10 cellular contexts compared by ENCODE assay signal in the genomic region with DNA sequence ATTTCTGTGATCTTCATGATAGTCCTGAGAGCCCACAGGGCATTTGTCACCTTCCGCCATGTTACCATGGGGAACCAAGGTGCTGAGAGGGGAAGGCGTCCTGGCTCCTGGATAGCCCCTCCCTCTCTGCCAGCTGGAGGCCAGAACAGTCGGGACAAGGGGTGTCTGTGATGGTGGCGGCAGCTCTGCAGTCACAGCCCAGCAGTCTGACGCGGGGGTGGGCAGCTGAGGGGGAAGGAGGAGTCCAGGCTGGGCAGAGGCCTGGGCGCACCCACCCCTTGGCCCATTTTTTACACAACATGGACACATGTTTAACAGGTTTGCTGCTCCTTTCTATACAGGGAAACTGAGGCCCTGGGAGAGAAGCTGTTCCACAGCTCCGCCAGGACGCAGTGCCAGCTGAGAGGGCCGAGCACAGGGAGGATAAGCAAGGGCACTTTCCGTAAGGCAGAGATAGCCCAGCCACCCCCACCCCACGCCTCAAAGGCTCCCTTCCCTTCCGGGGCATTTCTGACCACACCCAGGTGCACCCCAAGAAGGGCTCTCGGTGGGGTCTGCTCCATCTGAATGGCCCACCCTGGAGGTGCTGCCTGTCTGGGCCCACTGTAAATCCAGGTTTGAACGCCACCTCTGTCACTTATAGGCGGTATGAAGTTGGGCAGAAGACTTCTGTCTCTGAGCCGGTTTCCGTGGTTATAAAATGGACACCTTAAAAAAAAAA. TPM values are rescaled to one million over a fixed set of nuclear protein-coding genes. Genes with fewer than 3 reads are reported as not detected.
DNase-seq lines count a peak whose midpoint lies in the region; ATAC-seq, FAIRE-seq and TF ChIP-seq lines count a peak whose summit lies in the region.
"Had no signal": no experiment of that assay in that cellular context is flagged by ENCODE, and none has a peak within 500 bp of the region (broad histone marks: within the 10 kb centered on the region; RNA-seq: fewer than 3 reads in every experiment).

No MANE protein-coding gene starts in this region.

- H2BK15ac ChIP-seq in mesenchymal stem cell (ENCODE audit: low read depth, poor library complexity, severe bottlenecking), result no peak overlapping the region

- TF ChIP-seq POLR2A in transverse colon (IDR thresholded peaks at IDR 0.05), result no peak

- H3K4me2 ChIP-seq in mesenchymal stem cell (ENCODE audit: low read length, poor library complexity, severe bottlenecking), result no peak overlapping the region

- peak overlapping the region in 1 of 2 experiments; percentile 72 for H3K18ac ChIP-seq in mesenchymal stem cell (ENCODE audit: low read depth in 1 of 2, low read length in 2 of 2)

- no peak for FAIRE-seq in urothelium cell line (lab: Jason Lieb, UNC)

- H2BK12ac ChIP-seq in mesenchymal stem cell (ENCODE audit: low read length in 2 of 2), result peak overlapping the region in 1 of 2 experiments; percentile 79

- no TSS peak for BruUV-seq in MCF 10A (replicated peaks; lab: Mats Ljungman, UMichigan)

- in situ Hi-C loops in transverse colon (cut with MboI; ENCODE audit: low pct_ligation_motif_present in 1 of 4, low pct_unique_long_range_greater_than_20kb in 1 of 4, low sequenced_read_pairs in 3 of 4), result no loop called here

- H2BK5ac ChIP-seq in mesenchymal stem cell (ENCODE audit: low read depth, low read length, poor library complexity, severe bottlenecking), result no peak overlapping the region

- H3K36me3 Mint-ChIP-seq in activated naive CD4-positive, alpha-beta T cell treated with anti-CD3 and anti-CD28 coated beads, Interleukin-2, amount 50 U/mL, for 24 hours, result peaks cover 7% of the 10 kb centered on the region
- peaks cover 29% of the 10 kb centered on the region for H3K36me3 Mint-ChIP-seq in MCF 10A (ENCODE audit: insufficient read depth, unreplicated experiment)

- H4K8ac ChIP-seq in mesenchymal stem cell (ENCODE audit: low read length), result peak overlapping the region; percentile 39

- no peak for TF ChIP-seq CTCF in MCF 10A (IDR thresholded peaks at IDR 0.05; ENCODE audit: unreplicated experiment)
- TF ChIP-seq CTCF in transverse colon (IDR thresholded peaks at IDR 0.05), result no peak

- H2AK5ac ChIP-seq in mesenchymal stem cell (ENCODE audit: low read length, severe bottlenecking), result peak overlapping the region; percentile 21

- H3K27me3 ChIP-seq in mesenchymal stem cell (ENCODE audit: control insufficient read depth in 1 of 2, insufficient read depth in 1 of 2, low read length in 2 of 2) (no peaks in the 10 kb centered on the region), transverse colon (no peaks in the 10 kb centered on the region)
- H3K27me3 ChIP-seq: BE2C had no signal

- POLR2A ChIA-PET in MCF 10A (lab: Yijun Ruan, JAX), result interaction anchor here (4.8 kb wide), 1 partner anchor 17 kb away, joined by 26 read pairs; a partner anchor contains a TSS

- H3K27me3 Mint-ChIP-seq in activated naive CD4-positive, alpha-beta T cell treated with anti-CD3 and anti-CD28 coated beads, Interleukin-2, amount 50 U/mL, for 24 hours, result no peaks in the 10 kb centered on the region
- H3K27me3 Mint-ChIP-seq in MCF 10A (ENCODE audit: insufficient read depth, unreplicated experiment), result no peaks in the 10 kb centered on the region
- H3K27me3 Mint-ChIP-seq: brain had no signal

- no peak overlapping the region for H3K9ac ChIP-seq in mesenchymal stem cell (ENCODE audit: low read length)

- DNase-seq in activated naive CD4-positive, alpha-beta T cell treated with Interleukin-2 at 50 U/mL for 16 hours, result no peak
- DNase-seq in MCF 10A (ENCODE audit: unreplicated experiment) (no peak), mesenchymal stem cell (no peak), transverse colon (no peak), urothelium cell line (ENCODE audit: low spot score) (no peak)
- DNase-seq: BE2C had no signal

- H2AFZ ChIP-seq in mesenchymal stem cell (ENCODE audit: low read depth, low read length), result no peak overlapping the region

- peaks cover 38% of the 10 kb centered on the region for H3K4me1 ChIP-seq in mesenchymal stem cell (ENCODE audit: control insufficient read depth, insufficient read depth, low read depth, low read length)
- H3K4me1 ChIP-seq in transverse colon, result peaks cover 21 to 41% (median 22%) of the 10 kb centered on the region in 4 donors
- H3K4me1 ChIP-seq: BE2C had no signal

- no peaks in the 10 kb centered on the region for H3K9me3 Mint-ChIP-seq in activated naive CD4-positive, alpha-beta T cell treated with anti-CD3 and anti-CD28 coated beads, Interleukin-2, amount 50 U/mL, for 24 hours
- no peaks in the 10 kb centered on the region for H3K9me3 Mint-ChIP-seq in MCF 10A (ENCODE audit: unreplicated experiment)
- H3K9me3 Mint-ChIP-seq: brain had no signal

- H3K27ac Mint-ChIP-seq in activated naive CD4-positive, alpha-beta T cell treated with anti-CD3 and anti-CD28 coated beads, Interleukin-2, amount 50 U/mL, for 24 hours, result peak overlapping the region; percentile 91
- H3K27ac Mint-ChIP-seq in MCF 10A (ENCODE audit: low read depth, unreplicated experiment), result peak overlapping the region; percentile 69

- H3K14ac ChIP-seq in mesenchymal stem cell (ENCODE audit: low read length in 2 of 2), result peak overlapping the region in 1 of 2 experiments; percentile 12

- peak overlapping the region; percentile 66 for H3K4me3 Mint-ChIP-seq in activated naive CD4-positive, alpha-beta T cell treated with anti-CD3 and anti-CD28 coated beads, Interleukin-2, amount 50 U/mL, for 24 hours
- no peak overlapping the region for H3K4me3 Mint-ChIP-seq in MCF 10A (ENCODE audit: unreplicated experiment)
- H3K4me3 Mint-ChIP-seq: brain had no signal

- peak overlapping the region; percentile 30 for H4K91ac ChIP-seq in mesenchymal stem cell (ENCODE audit: low read length)

- TF ChIP-seq EP300 in transverse colon (IDR thresholded peaks at IDR 0.05; ENCODE audit: low read depth), result no peak

- peaks cover 84% of the 10 kb centered on the region for H3K4me1 Mint-ChIP-seq in activated naive CD4-positive, alpha-beta T cell treated with anti-CD3 and anti-CD28 coated beads, Interleukin-2, amount 50 U/mL, for 24 hours
- H3K4me1 Mint-ChIP-seq in MCF 10A (ENCODE audit: insufficient read depth, unreplicated experiment), result peaks cover 33% of the 10 kb centered on the region
- H3K4me1 Mint-ChIP-seq: brain had no signal

- H3K4me3 ChIP-seq in mesenchymal stem cell (ENCODE audit: insufficient read depth in 1 of 2, low read depth in 1 of 2, low read length in 2 of 2) (no peak overlapping the region), transverse colon (no peak overlapping the region)

- intact Hi-C loops in MCF 10A (cut with micrococcal nuclease) (no loop called here), transverse colon (cut with DNase I; ENCODE audit: low total_unique reads) (no loop called here)

- ATAC-seq in GM21825 (IDR thresholded peaks at IDR 0.05; ENCODE audit: unreplicated experiment), result no peak
- ATAC-seq in HG02938 (IDR thresholded peaks at IDR 0.05; ENCODE audit: unreplicated experiment), result no peak

- no peaks in the 10 kb centered on the region for H3K9me3 ChIP-seq in mesenchymal stem cell (ENCODE audit: control insufficient read depth, low read length)
- H3K9me3 ChIP-seq in transverse colon, result no peaks in the 10 kb centered on the region
- H3K9me3 ChIP-seq: BE2C had no signal

- H2BK120ac ChIP-seq in mesenchymal stem cell (ENCODE audit: low read depth, low read length), result no peak overlapping the region

- peaks cover 29% of the 10 kb centered on the region for H3K79me1 ChIP-seq in mesenchymal stem cell (replicated peaks; ENCODE audit: low read length, poor library complexity, severe bottlenecking)

- H3K36me3 ChIP-seq in mesenchymal stem cell (ENCODE audit: control insufficient read depth in 1 of 2, insufficient read depth in 2 of 2, low read depth in 1 of 2, low read length in 2 of 2) (peaks cover 47 to 50% of the 10 kb centered on the region in 2 experiments), transverse colon (peaks cover 0 to 16% (median 4%) of the 10 kb centered on the region in 4 donors)

- H3K23ac ChIP-seq in mesenchymal stem cell (ENCODE audit: low read length in 2 of 2), result no peak overlapping the region

- CTCF ChIA-PET in MCF 10A (lab: Yijun Ruan, JAX), result interaction anchor here (0.6 to 1.3 kb wide), 5 partner anchors 25 to 119 kb away, joined by 3 to 4 read pairs (median 3); no protein-coding TSS in a partner anchor

- peak overlapping the region in 1 of 2 experiments; percentile 20 for H3K4ac ChIP-seq in mesenchymal stem cell (ENCODE audit: low read depth in 1 of 2, low read length in 2 of 2)

- WGBS in mesenchymal stem cell, result 94% methylated on average over 18 of the region's 18 CpGs
- WGBS in transverse colon (ENCODE audit: low coverage in 1 of 2), 2 donors, result 85% methylated on average over 18 of the region's 18 CpGs; no CpG with 5 or more reads in 1 of the 2 donors

- H3K27ac ChIP-seq in mesenchymal stem cell (ENCODE audit: low read length, poor library complexity, severe bottlenecking) (no peak overlapping the region), transverse colon (peak overlapping the region; percentile 30 to 53 (median 48))

RNA-seq across cellular contexts. Expression of a gene that starts 17.1 kb away (rescaled TPM):
- total RNA-seq in MCF 10A (2022) (30.9 and 31.6 TPM in 2 replicates), transverse colon (100 to 1,000 TPM in 1 of 4 donors, 10 to 100 TPM in 3; 29.4 to 116 (median 35.5) TPM)
- polyA plus RNA-seq in mesenchymal stem cell (2013, experiment 1 of 2), result 45.4 TPM
- polyA plus RNA-seq in mesenchymal stem cell (2013, experiment 2 of 2), result 46.0 TPM

RNA-seq across cellular contexts. Expression of a gene that starts 17.3 kb away (rescaled TPM):
- total RNA-seq in MCF 10A (2022) (3.8 and 5.7 TPM in 2 replicates), transverse colon (1 to 10 TPM in 2 of 4 donors, not detected in 2; 1.6 to 3.5 TPM)
- polyA plus RNA-seq in mesenchymal stem cell (2013, experiment 1 of 2), result 5.2 TPM
- polyA plus RNA-seq in mesenchymal stem cell (2013, experiment 2 of 2), result 5.6 TPM

RNA-seq across cellular contexts. Expression of a gene that starts 21.8 kb away (rescaled TPM):
- total RNA-seq in MCF 10A (2022) (0.70 and 2.0 TPM in 2 replicates), transverse colon (10 to 100 TPM in 1 of 4 donors, 1 to 10 TPM in 3; 3.2 to 22.4 (median 5.5) TPM)
- 24.3 TPM for polyA plus RNA-seq in mesenchymal stem cell (2013, experiment 1 of 2)
- 25.0 TPM for polyA plus RNA-seq in mesenchymal stem cell (2013, experiment 2 of 2)

RNA-seq across cellular contexts. Expression of a gene that starts 48.4 kb away (rescaled TPM):
- total RNA-seq in MCF 10A (2022) (12.0 and 16.9 TPM in 2 replicates), transverse colon (10 to 100 TPM in 3 of 4 donors, 1 to 10 TPM in 1; 9.2 to 20.6 (median 11.7) TPM)
- polyA plus RNA-seq in mesenchymal stem cell (2013, experiment 1 of 2), result 31.1 TPM
- polyA plus RNA-seq in mesenchymal stem cell (2013, experiment 2 of 2), result 31.0 TPM

RNA-seq across cellular contexts. Expression of a gene that starts 48.5 kb away (rescaled TPM):
- total RNA-seq in MCF 10A (2022) (47.3 and 54.9 TPM in 2 replicates), transverse colon (10 to 100 TPM; 18.0 to 79.3 (median 38.4) TPM)
- 14.9 TPM for polyA plus RNA-seq in mesenchymal stem cell (2013, experiment 1 of 2)
- 14.6 TPM for polyA plus RNA-seq in mesenchymal stem cell (2013, experiment 2 of 2)
